ENCODE assay signal across 12 cellular contexts in genomic region chr1:119093721-119094120, GRCh38.
"Had no signal": no experiment of that assay in that cellular context is flagged by ENCODE, and none has a peak within 500 bp of the region (broad histone marks: within the 10 kb centered on the region; RNA-seq: fewer than 3 reads in every experiment).

No MANE protein-coding gene starts in this region.

- H3K9me3 Mint-ChIP-seq: memory B cell; T-helper 2 cell treated with Interferon-gamma antibody and Interleukin-4, amounts not matched to agents 5 μg/mL and 100 μg/mL, for 36 hours had no signal

- ATAC-seq: activated CD4-positive, CD25-positive, alpha-beta regulatory T cell treated with anti-CD3 and anti-CD28 coated beads, Interleukin-2, amount 50 U/mL, for 24 hours had no signal

- H3K9me3 ChIP-seq: ovary, thyroid gland had no signal

- H3K27ac Mint-ChIP-seq: activated naive CD4-positive, alpha-beta T cell treated with anti-CD3 and anti-CD28 coated beads, Interleukin-2, amount 50 U/mL, for 24 hours; brain; memory B cell; T-helper 2 cell treated with Interferon-gamma antibody and Interleukin-4, amounts not matched to agents 5 μg/mL and 100 μg/mL, for 36 hours had no signal

- H3K27me3 Mint-ChIP-seq: activated naive CD4-positive, alpha-beta T cell treated with anti-CD3 and anti-CD28 coated beads, Interleukin-2, amount 50 U/mL, for 24 hours; brain; memory B cell had no signal

- H3K4me1 Mint-ChIP-seq: activated naive CD4-positive, alpha-beta T cell treated with anti-CD3 and anti-CD28 coated beads, Interleukin-2, amount 50 U/mL, for 24 hours had no signal

- H3K4me3 ChIP-seq: esophagus muscularis mucosa, ovary, skin epidermis, thyroid gland had no signal

- H3K36me3 ChIP-seq: esophagus muscularis mucosa, ovary, thyroid gland had no signal

- H3K27me3 ChIP-seq: esophagus muscularis mucosa, ovary, thyroid gland had no signal

- DNase-seq: activated T-cell treated with anti-CD3 and anti-CD28 coated beads, Interleukin-2, amount 50 U/mL, for 1 hour; amniotic stem cell; foreskin fibroblast; ovary; thyroid gland had no signal

- H3K4me3 Mint-ChIP-seq: activated naive CD4-positive, alpha-beta T cell treated with anti-CD3 and anti-CD28 coated beads, Interleukin-2, amount 50 U/mL, for 24 hours; brain; memory B cell; T-helper 2 cell treated with Interferon-gamma antibody and Interleukin-4, amounts not matched to agents 5 μg/mL and 100 μg/mL, for 36 hours had no signal

- H3K4me1 ChIP-seq: thyroid gland had no signal

- H3K27ac ChIP-seq: esophagus muscularis mucosa, ovary, skin epidermis, thyroid gland had no signal
